In genomic region chr2:217972037-217972436, GRCh38 we compare ENCODE assay signal across 34 cellular contexts. TPM values are rescaled to one million over a fixed set of nuclear protein-coding genes. Genes with fewer than 3 reads are reported as not detected.
DNase-seq lines count a peak whose midpoint lies in the region; ATAC-seq and TF ChIP-seq lines count a peak whose summit lies in the region.
"Had no signal": no experiment of that assay in that cellular context is flagged by ENCODE, and none has a peak within 500 bp of the region (broad histone marks: within the 10 kb centered on the region; RNA-seq: fewer than 3 reads in every experiment).

No MANE protein-coding gene starts in this region.

- H3K4me3 ChIP-seq in breast epithelium: no peak overlapping the region
- no peak overlapping the region for H3K4me3 ChIP-seq in esophagus (ENCODE audit: low read depth in 1 of 2, low read length in 2 of 2)
- no peak overlapping the region for H3K4me3 ChIP-seq in ovary
- H3K4me3 ChIP-seq in suprapubic skin: no peak overlapping the region
- H3K4me3 ChIP-seq: coronary artery, GM12878, testis had no signal

- no peaks in the 10 kb centered on the region for H3K9me3 Mint-ChIP-seq in MCF 10A (ENCODE audit: unreplicated experiment)
- H3K9me3 Mint-ChIP-seq: activated naive CD4-positive, alpha-beta T cell treated with anti-CD3 and anti-CD28 coated beads, Interleukin-2, amount 10 ng/mL, durations not matched to agents 7 days and 5 days; activated T-helper 1 cell treated with anti-CD3 and anti-CD28 coated beads, Interleukin-12 subunit alpha, Interleukin-12 subunit beta, Interleukin-2, Interleukin-4 antibody, amounts not matched to agents 30 ng/mL and 10 ng/mL and 1 ng/mL, durations not matched to agents 14 hours and 24 hours and 36 hours; CD4-positive, alpha-beta T cell had no signal

- H3K4me3 Mint-ChIP-seq in MCF 10A (ENCODE audit: unreplicated experiment): no peak overlapping the region
- H3K4me3 Mint-ChIP-seq: activated naive CD4-positive, alpha-beta T cell treated with anti-CD3 and anti-CD28 coated beads, Interleukin-2, amount 10 ng/mL, durations not matched to agents 7 days and 5 days; activated T-helper 1 cell treated with anti-CD3 and anti-CD28 coated beads, Interleukin-12 subunit alpha, Interleukin-12 subunit beta, Interleukin-2, Interleukin-4 antibody, amounts not matched to agents 30 ng/mL and 10 ng/mL and 1 ng/mL, durations not matched to agents 14 hours and 24 hours and 36 hours; CD4-positive, alpha-beta T cell; effector memory CD8-positive, alpha-beta T cell; naive thymus-derived CD8-positive, alpha-beta T cell; stimulated activated memory B cell treated with anti-CD40 and anti-IgM and Interleukin-4, amounts not matched to agents 10 μg/mL and 1 μg/mL and 100 μg/mL, for 72 hours had no signal

- intact Hi-C loops in breast epithelium (cut with DNase I; ENCODE audit: low total_unique reads): no loop called here
- intact Hi-C loops in MCF 10A (cut with micrococcal nuclease): no loop called here
- intact Hi-C loops in ovary (cut with DNase I): loop anchor here in 1 of 4 donors (10.0 kb wide), 1 partner anchor 67 kb away; no protein-coding TSS in a partner anchor

- POLR2A ChIA-PET in MCF 10A (lab: Yijun Ruan, JAX): no interaction called here

- no peaks in the 10 kb centered on the region for H3K27me3 ChIP-seq in breast epithelium
- H3K27me3 ChIP-seq in esophagus (ENCODE audit: control insufficient read depth in 1 of 2, insufficient read depth in 2 of 2, low read length in 2 of 2): no peaks in the 10 kb centered on the region
- no peaks in the 10 kb centered on the region for H3K27me3 ChIP-seq in ovary
- H3K27me3 ChIP-seq in suprapubic skin: no peaks in the 10 kb centered on the region
- H3K27me3 ChIP-seq: testis had no signal

- H3K27ac Mint-ChIP-seq in MCF 10A (ENCODE audit: low read depth, unreplicated experiment): no peak overlapping the region
- H3K27ac Mint-ChIP-seq: activated naive CD4-positive, alpha-beta T cell treated with anti-CD3 and anti-CD28 coated beads, Interleukin-2, amount 10 ng/mL, durations not matched to agents 7 days and 5 days; activated T-helper 1 cell treated with anti-CD3 and anti-CD28 coated beads, Interleukin-12 subunit alpha, Interleukin-12 subunit beta, Interleukin-2, Interleukin-4 antibody, amounts not matched to agents 30 ng/mL and 10 ng/mL and 1 ng/mL, durations not matched to agents 14 hours and 24 hours and 36 hours; CD4-positive, alpha-beta T cell; effector memory CD8-positive, alpha-beta T cell; naive thymus-derived CD8-positive, alpha-beta T cell; stimulated activated memory B cell treated with anti-CD40 and anti-IgM and Interleukin-4, amounts not matched to agents 10 μg/mL and 1 μg/mL and 100 μg/mL, for 72 hours had no signal

- no peaks in the 10 kb centered on the region for H3K36me3 Mint-ChIP-seq in MCF 10A (ENCODE audit: insufficient read depth, unreplicated experiment)
- H3K36me3 Mint-ChIP-seq: activated naive CD4-positive, alpha-beta T cell treated with anti-CD3 and anti-CD28 coated beads, Interleukin-2, amount 10 ng/mL, durations not matched to agents 7 days and 5 days; naive thymus-derived CD8-positive, alpha-beta T cell; stimulated activated memory B cell treated with anti-CD40 and anti-IgM and Interleukin-4, amounts not matched to agents 10 μg/mL and 1 μg/mL and 100 μg/mL, for 72 hours had no signal

- in situ Hi-C loops in GM13977 (cut with MboI; ENCODE audit: low pct_unique_long_range_greater_than_20kb, low sequenced_read_pairs, unreplicated experiment): no loop called here

- no peaks in the 10 kb centered on the region for H3K36me3 ChIP-seq in breast epithelium
- no peaks in the 10 kb centered on the region for H3K36me3 ChIP-seq in esophagus (ENCODE audit: control insufficient read depth in 2 of 2, insufficient read depth in 2 of 2, low read length in 1 of 2)
- H3K36me3 ChIP-seq in ovary: no peaks in the 10 kb centered on the region
- H3K36me3 ChIP-seq in suprapubic skin: no peaks in the 10 kb centered on the region

- DNase-seq in breast epithelium (ENCODE audit: low spot score in 2 of 2) (no peak), MCF 10A (ENCODE audit: unreplicated experiment) (no peak), ovary (peak in 1 of 5 donors; percentile 11), suprapubic skin (ENCODE audit: low spot score in 2 of 2) (peak; percentile 25 to 32), SW 1271 (lab: John Stamatoyannopoulos, UW) (no peak), GM13977 (ENCODE audit: low spot score) (no peak)
- DNase-seq: 8988T; activated CD4-positive, alpha-beta T cell treated with anti-CD3 and anti-CD28 coated beads, Interleukin-2, amount 50 U/mL, for 4 hours; activated CD4-positive, CD25-positive, alpha-beta regulatory T cell; activated naive CD4-positive, alpha-beta T cell treated with anti-CD3 and anti-CD28 coated beads, Interleukin-2, amount 10 ng/mL, durations not matched to agents 7 days and 5 days; amniotic stem cell; CD4-positive, alpha-beta T cell; effector memory CD8-positive, alpha-beta T cell; EL; erythroblast; foreskin keratinocyte; hippocampal formation; IMR-90; left colon; mesendoderm; naive thymus-derived CD8-positive, alpha-beta T cell; NCI-H1092 treated with DMSO at 0.1 percent for 48 hours; NCI-H187; NCI-H526 treated with DMSO at 0.1 percent for 48 hours; occipital lobe; stimulated activated CD4-positive, alpha-beta T cell treated with anti-CD3 and anti-CD28 coated beads, Interleukin-4, amount 100 ng/mL, for 4 hours had no signal

- peak overlapping the region; percentile 77 to 80 for H3K27ac ChIP-seq in breast epithelium
- H3K27ac ChIP-seq in esophagus (ENCODE audit: low read depth in 2 of 2, low read length in 1 of 2): peak overlapping the region; percentile 6 to 53
- peak overlapping the region; percentile 45 to 58 for H3K27ac ChIP-seq in ovary
- no peak overlapping the region for H3K27ac ChIP-seq in suprapubic skin
- H3K27ac ChIP-seq: foreskin keratinocyte had no signal

- TF ChIP-seq POLR2A in breast epithelium (IDR thresholded peaks at IDR 0.05) (no peak), ovary (IDR thresholded peaks at IDR 0.05) (no peak), suprapubic skin (IDR thresholded peaks at IDR 0.05) (no peak)

- no peaks in the 10 kb centered on the region for H3K9me3 ChIP-seq in breast epithelium
- H3K9me3 ChIP-seq in esophagus (ENCODE audit: control insufficient read depth in 2 of 2, insufficient read depth in 1 of 2, low read depth in 1 of 2, low read length in 1 of 2): no peaks in the 10 kb centered on the region
- H3K9me3 ChIP-seq in ovary: no peaks in the 10 kb centered on the region
- H3K9me3 ChIP-seq in suprapubic skin: no peaks in the 10 kb centered on the region
- H3K9me3 ChIP-seq: testis had no signal

- ATAC-seq in activated CD4-positive, CD25-positive, alpha-beta regulatory T cell treated with anti-CD3 and anti-CD28 coated beads, Interleukin-2, amount 50 U/mL, for 24 hours: no peak
- ATAC-seq: effector memory CD8-positive, alpha-beta T cell; foreskin keratinocyte; GM12878; left colon; naive thymus-derived CD8-positive, alpha-beta T cell; Panc1; stimulated activated memory B cell treated with anti-CD40 and anti-IgM and Interleukin-4, amounts not matched to agents 10 μg/mL and 1 μg/mL and 100 μg/mL, for 72 hours had no signal

- CTCF ChIA-PET in MCF 10A (lab: Yijun Ruan, JAX): interaction anchor here (0.9 to 1.5 kb wide), 2 partner anchors 11 to 85 kb away, joined by 3 to 7 read pairs; no protein-coding TSS in a partner anchor

- BruUV-seq in MCF 10A (replicated peaks; lab: Mats Ljungman, UMichigan): no TSS peak

- 32 to 43% methylated on average over 1 of the region's 1 CpG for WGBS in esophagus, 2 donors
- WGBS in ovary, 3 donors: 20 to 27% (median 25%) methylated on average over 1 of the region's 1 CpG
- WGBS in suprapubic skin: 44% methylated on average over 1 of the region's 1 CpG

- TF ChIP-seq EP300 in ovary (IDR thresholded peaks at IDR 0.05) (no peak), suprapubic skin (IDR thresholded peaks at IDR 0.05) (no peak)

- no peaks in the 10 kb centered on the region for H3K4me1 Mint-ChIP-seq in MCF 10A (ENCODE audit: insufficient read depth, unreplicated experiment)
- H3K4me1 Mint-ChIP-seq: activated naive CD4-positive, alpha-beta T cell treated with anti-CD3 and anti-CD28 coated beads, Interleukin-2, amount 10 ng/mL, durations not matched to agents 7 days and 5 days; naive thymus-derived CD8-positive, alpha-beta T cell; stimulated activated memory B cell treated with anti-CD40 and anti-IgM and Interleukin-4, amounts not matched to agents 10 μg/mL and 1 μg/mL and 100 μg/mL, for 72 hours had no signal

- no peaks in the 10 kb centered on the region for H3K27me3 Mint-ChIP-seq in MCF 10A (ENCODE audit: insufficient read depth, unreplicated experiment)

- TF ChIP-seq CTCF in breast epithelium (IDR thresholded peaks at IDR 0.05) (no peak), MCF 10A (IDR thresholded peaks at IDR 0.05; ENCODE audit: unreplicated experiment) (no peak), ovary (IDR thresholded peaks at IDR 0.05) (no peak), suprapubic skin (IDR thresholded peaks at IDR 0.05) (no peak), GM13977 (IDR thresholded peaks at IDR 0.05; ENCODE audit: extremely low read depth, insufficient read depth, missing control alignments) (no peak)

- H3K4me1 ChIP-seq in breast epithelium (peaks cover 0 to 10% of the 10 kb centered on the region in 2 donors), esophagus (ENCODE audit: control insufficient read depth in 2 of 2, insufficient read depth in 2 of 2, low read length in 1 of 2) (no peaks in the 10 kb centered on the region), ovary (ENCODE audit: insufficient read depth) (peaks cover 25% of the 10 kb centered on the region), suprapubic skin (peaks cover 18% of the 10 kb centered on the region)
- H3K4me1 ChIP-seq: foreskin keratinocyte had no signal

RNA-seq across cellular contexts. Expression of gene TNS1, which starts 30.8 kb away (rescaled TPM):
- total RNA-seq in breast epithelium (100 to 1,000 TPM; 141 to 577 (median 154) TPM), MCF 10A (2022) (2.9 and 3.3 TPM in 2 replicates), ovary (100 to 1,000 TPM; 141 to 568 (median 366) TPM), suprapubic skin (100 to 1,000 TPM in 2 of 4 donors, 10 to 100 TPM in 2; 64.1 to 145 (median 99.5) TPM)
- polyA plus RNA-seq in esophagus (10 to 100 TPM; 28.3 to 39.0 TPM), ovary (100 to 1,000 TPM; 140 to 278 TPM)
- polyA plus RNA-seq: naive thymus-derived CD8-positive, alpha-beta T cell had no signal

Comparison
In these comparisons a context has a peak if more than half of its experiments do, and no peak if none do; other contexts are left out.
1. RNA of gene TNS1, which starts 30.8 kb away (total RNA-seq): 141 to 568 TPM in ovary, 141 to 577 TPM in breast epithelium and 64.1 to 145 TPM in suprapubic skin; 2.9 to 3.3 TPM in MCF 10A; every median in the first group is over 10 times any median in the second.
2. DNase-seq: peak in suprapubic skin (2 of 2); none in breast epithelium (0 of 2), MCF 10A (single experiment), SW 1271 (0 of 2) and GM13977 (single experiment).